In the genomic region with DNA sequence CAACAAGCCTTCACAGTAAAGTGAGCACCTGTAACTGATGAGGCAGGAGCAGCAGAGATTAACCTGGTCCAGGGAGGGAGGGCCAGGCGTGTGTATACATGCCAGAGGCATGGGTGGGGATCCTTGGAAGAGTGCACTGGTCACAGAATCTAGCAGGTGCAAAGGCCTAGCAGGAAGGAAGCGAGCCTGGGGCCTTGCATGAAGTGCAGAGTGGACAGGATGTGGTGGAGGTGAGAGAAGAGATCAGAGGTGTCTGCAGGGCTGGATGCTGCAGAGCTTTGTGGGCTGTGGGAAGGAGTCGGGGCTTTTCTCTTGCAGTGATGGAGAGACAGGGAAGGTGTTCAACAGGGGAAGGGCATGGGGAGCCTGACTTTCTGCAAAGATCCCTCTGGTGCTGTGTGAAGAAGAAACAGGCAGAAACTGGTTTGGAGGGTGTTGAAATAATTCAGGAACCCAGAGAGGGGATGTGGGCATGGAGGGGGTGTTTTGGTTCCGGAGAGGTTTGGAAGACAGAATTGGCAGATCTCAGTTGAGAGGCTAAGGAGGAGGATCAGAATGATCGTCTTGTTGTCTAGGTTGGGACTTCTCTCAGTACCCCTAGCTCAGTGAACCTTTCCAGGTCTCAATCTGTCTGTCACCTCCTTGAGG, we compare ENCODE assay signal across 8 cellular contexts. TPM values are rescaled to one million over a fixed set of nuclear protein-coding genes. Genes with fewer than 3 reads are reported as not detected.
DNase-seq lines count a peak whose midpoint lies in the region; ATAC-seq and TF ChIP-seq lines count a peak whose summit lies in the region.
"Had no signal": no experiment of that assay in that cellular context is flagged by ENCODE, and none has a peak within 500 bp of the region (broad histone marks: within the 10 kb centered on the region; RNA-seq: fewer than 3 reads in every experiment).

No MANE protein-coding gene starts in this region.

- DNase-seq in UCSD-AML1 (lab: John Stamatoyannopoulos, UW; ENCODE audit: unreplicated experiment) (peak; percentile 37), natural killer cell (peak; percentile 59), H7 (no peak), head of caudate nucleus (no peak)

- H3K27me3 ChIP-seq in H7 (ENCODE audit: control insufficient read depth, insufficient read depth, low read length), result no peaks in the 10 kb centered on the region

- H3K36me3 ChIP-seq in H7 (replicated peaks; ENCODE audit: control insufficient read depth, insufficient read depth, low read length), result peaks cover 2% of the 10 kb centered on the region

- no peak for TF ChIP-seq CTCF in natural killer cell (IDR thresholded peaks at IDR 0.05)

- intact Hi-C loops in natural killer cell (cut with micrococcal nuclease) (loop anchor here (5.0 kb wide), 2 partner anchors 80 to 90 kb away; no protein-coding TSS in a partner anchor), head of caudate nucleus (cut with DNase I) (no loop called here)

- no peaks in the 10 kb centered on the region for H3K36me3 Mint-ChIP-seq in natural killer cell

- no peaks in the 10 kb centered on the region for H3K27me3 Mint-ChIP-seq in natural killer cell (ENCODE audit: low read depth in 2 of 2)

- H3K4me3 ChIP-seq in H7 (ENCODE audit: insufficient read depth, low read depth, low read length), result no peak overlapping the region

- peaks cover 61 to 66% of the 10 kb centered on the region in 2 donors for H3K4me1 Mint-ChIP-seq in natural killer cell

- H3K4me3 Mint-ChIP-seq in natural killer cell, result peak overlapping the region; percentile 79

- peak overlapping the region; percentile 88 to 89 for H3K27ac Mint-ChIP-seq in natural killer cell

- peak; percentile 63 for ATAC-seq in GM19043 (IDR thresholded peaks at IDR 0.05; ENCODE audit: low read depth, unreplicated experiment)
- ATAC-seq in HG03095 (IDR thresholded peaks at IDR 0.05; ENCODE audit: unreplicated experiment), result peak; percentile 55
- peak; percentile 41 to 72 (median 72) for ATAC-seq in natural killer cell
- ATAC-seq in HG03045 (IDR thresholded peaks at IDR 0.05; ENCODE audit: unreplicated experiment), result no peak

- no peaks in the 10 kb centered on the region for H3K9me3 Mint-ChIP-seq in natural killer cell

RNA-seq across cellular contexts. Expression of gene TPST2, which starts 2.6 kb away (rescaled TPM):
- total RNA-seq in natural killer cell, result 100 to 1,000 TPM; 145 to 206 (median 155) TPM
- 95.0 and 118 TPM in 2 replicates for total RNA-seq in H7 (2014; rRNA removed; shearing (Covaris generic))

RNA-seq across cellular contexts. Expression of gene CRYBB1, which starts 25.3 kb away (rescaled TPM):
- total RNA-seq in natural killer cell, result not detected
- 1.9 and 3.1 TPM in 2 replicates for total RNA-seq in H7 (2014; rRNA removed; shearing (Covaris generic))

RNA-seq across cellular contexts. Expression of gene CRYBA4, which starts 29.3 kb away (rescaled TPM):
- under 1 TPM in 1 of 3 donors, not detected in 2; 0.59 TPM for total RNA-seq in natural killer cell
- total RNA-seq in H7 (2014; rRNA removed; shearing (Covaris generic)), result 0.22 TPM in 1 of 2 replicates, not detected in the other
- total RNA-seq: RPMI7951 had no signal

Comparison
In these comparisons a context has a peak if more than half of its experiments do, and no peak if none do; other contexts are left out.
1. DNase-seq: peak in UCSD-AML1 (single experiment) and natural killer cell (single experiment); none in H7 (single experiment) and head of caudate nucleus (0 of 42).